ENCODE assay signal across 9 cellular contexts in genomic region chr10:27745719-27746363, GRCh38. TPM values are rescaled to one million over a fixed set of nuclear protein-coding genes. Genes with fewer than 3 reads are reported as not detected.
DNase-seq lines count a peak whose midpoint lies in the region; ATAC-seq, FAIRE-seq and TF ChIP-seq lines count a peak whose summit lies in the region.
"Had no signal": no experiment of that assay in that cellular context is flagged by ENCODE, and none has a peak within 500 bp of the region (broad histone marks: within the 10 kb centered on the region; RNA-seq: fewer than 3 reads in every experiment).

Gene MKX (minus strand): TSS chr10:27745819. CDS start chr10:27743415, 2,404 bp downstream.

- no peaks in the 10 kb centered on the region for H3K9me3 Mint-ChIP-seq in activated T-cell treated with anti-CD3 and anti-CD28 coated beads, Interleukin-2, amount 50 U/mL, for 24 hours
- peaks cover 13% of the 10 kb centered on the region for H3K9me3 Mint-ChIP-seq in glutamatergic neuron (ENCODE audit: unreplicated experiment)

- ATAC-seq in HepG2, result no peak
- ATAC-seq: GM12878 had no signal

- H3K9me3 ChIP-seq in liver (ENCODE audit: control insufficient read depth in 4 of 4, low read length in 3 of 4) (no peaks in the 10 kb centered on the region), HepG2 (ENCODE audit: low read length) (no peaks in the 10 kb centered on the region), parathyroid adenoma (ENCODE audit: control insufficient read depth, low read length) (no peaks in the 10 kb centered on the region)

- H3K27me3 ChIP-seq in liver (ENCODE audit: control insufficient read depth in 4 of 4, insufficient read depth in 4 of 4, low read length in 3 of 4) (peaks cover 2 to 20% (median 7%) of the 10 kb centered on the region in 4 donors), HepG2 (ENCODE audit: control insufficient read depth in 1 of 2, insufficient read depth in 2 of 2, low read length in 2 of 2) (peaks cover 8 to 38% of the 10 kb centered on the region in 2 experiments), parathyroid adenoma (ENCODE audit: control insufficient read depth, insufficient read depth, low read length) (peaks cover 16% of the 10 kb centered on the region)

- FAIRE-seq in HepG2 (lab: Jason Lieb, UNC), result no peak
- FAIRE-seq: GM12878 had no signal

- POLR2A ChIA-PET in HepG2 (lab: Yijun Ruan, JAX), result no interaction called here

- no peak for DNase-seq in HepG2 (ENCODE audit: low spot score)
- DNase-seq in activated T-cell treated with anti-CD3 and anti-CD28 coated beads, Interleukin-2, amount 50 U/mL, for 24 hours, result peak; percentile 57
- peak; percentile 93 for DNase-seq in glutamatergic neuron
- no peak for DNase-seq in caudate nucleus (lab: John Stamatoyannopoulos, UW)
- no peak for DNase-seq in HCEC 1CT
- no peak for DNase-seq in activated CD4-positive, CD25-positive, alpha-beta regulatory T cell treated with anti-CD3 and anti-CD28 coated beads, Interleukin-2, amount 50 U/mL, for 72 hours

- peak within 1 kb of the TSS; percentile 67 for H3K4me3 Mint-ChIP-seq in activated T-cell treated with anti-CD3 and anti-CD28 coated beads, Interleukin-2, amount 50 U/mL, for 24 hours
- peak within 1 kb of the TSS; percentile 97 for H3K4me3 Mint-ChIP-seq in glutamatergic neuron (ENCODE audit: unreplicated experiment)

- no peak within 1 kb of the TSS for H3K27ac ChIP-seq in liver (ENCODE audit: low read depth in 1 of 2, low read length in 2 of 2)
- no peak within 1 kb of the TSS for H3K27ac ChIP-seq in HepG2 (ENCODE audit: extremely low read length, insufficient read depth, low read length)
- no peak within 1 kb of the TSS for H3K27ac ChIP-seq in parathyroid adenoma
- H3K27ac ChIP-seq in caudate nucleus (ENCODE audit: low read depth, low read length), result no peak within 1 kb of the TSS

- CTCF ChIA-PET in HepG2 (lab: Yijun Ruan, JAX; ENCODE audit: low intra/inter-chr PET ratio, low total read pairs), result no interaction called here

- no peaks in the 10 kb centered on the region for H4K20me1 ChIP-seq in HepG2 (ENCODE audit: insufficient read depth, low read length)

- H3K36me3 ChIP-seq in liver (ENCODE audit: control insufficient read depth in 4 of 4, insufficient read depth in 3 of 4, low read depth in 1 of 4, low read length in 3 of 4) (no peaks in the 10 kb centered on the region), HepG2 (replicated peaks in 1 of 2; ENCODE audit: control insufficient read depth in 1 of 2, insufficient read depth in 2 of 2, low read length in 2 of 2) (no peaks in the 10 kb centered on the region), parathyroid adenoma (ENCODE audit: control insufficient read depth, insufficient read depth, low read length) (no peaks in the 10 kb centered on the region)

- in situ Hi-C loops in HepG2 (cut with HindIII; ENCODE audit: extremely low pct_ligation_motif_present, low pct_unique_long_range_greater_than_20kb), result loop anchor here (25.0 kb wide), 1 partner anchor 641 kb away; no protein-coding TSS in a partner anchor

- H3K27ac Mint-ChIP-seq in activated T-cell treated with anti-CD3 and anti-CD28 coated beads, Interleukin-2, amount 50 U/mL, for 24 hours, result peak within 1 kb of the TSS; percentile 75
- no peak within 1 kb of the TSS for H3K27ac Mint-ChIP-seq in glutamatergic neuron (ENCODE audit: unreplicated experiment)

- H3K9ac ChIP-seq in liver (ENCODE audit: low read depth in 1 of 2, low read length in 2 of 2), result no peak within 1 kb of the TSS
- no peak within 1 kb of the TSS for H3K9ac ChIP-seq in HepG2 (ENCODE audit: insufficient read depth, low read depth, low read length)
- no peak within 1 kb of the TSS for H3K9ac ChIP-seq in parathyroid adenoma

- H3K4me1 Mint-ChIP-seq in activated T-cell treated with anti-CD3 and anti-CD28 coated beads, Interleukin-2, amount 50 U/mL, for 24 hours (ENCODE audit: low read depth), result peaks cover 51% of the 10 kb centered on the region
- peaks cover 14% of the 10 kb centered on the region for H3K4me1 Mint-ChIP-seq in glutamatergic neuron (ENCODE audit: low read depth, unreplicated experiment)

- TF ChIP-seq EP300 in HepG2 (IDR thresholded peaks at IDR 0.05; ENCODE audit: low read depth in 2 of 2, low read length in 2 of 2), result no peak
- no peak for TF ChIP-seq EP300 in HepG2 (CRISPR knock-in tag; IDR thresholded peaks at IDR 0.05; ENCODE audit: borderline replicate concordance)

- H3K4me1 ChIP-seq in liver (ENCODE audit: control insufficient read depth in 4 of 4, insufficient read depth in 4 of 4, low read length in 3 of 4), result peaks cover 26 to 51% (median 41%) of the 10 kb centered on the region in 4 donors
- H3K4me1 ChIP-seq in HepG2 (ENCODE audit: insufficient read depth, low read length), result peaks cover 20% of the 10 kb centered on the region
- peaks cover 2% of the 10 kb centered on the region for H3K4me1 ChIP-seq in parathyroid adenoma

- no peaks in the 10 kb centered on the region for H3K36me3 Mint-ChIP-seq in activated T-cell treated with anti-CD3 and anti-CD28 coated beads, Interleukin-2, amount 50 U/mL, for 24 hours (ENCODE audit: low read depth)
- no peaks in the 10 kb centered on the region for H3K36me3 Mint-ChIP-seq in glutamatergic neuron (ENCODE audit: unreplicated experiment)

- WGBS in liver, result 3% methylated on average over 72 of the region's 72 CpGs
- 79% methylated on average over 24 of the region's 72 CpGs for WGBS in HepG2 (ENCODE audit: low lambda C conversion rate)

- no peak for TF ChIP-seq POLR2A in HepG2 (IDR thresholded peaks at IDR 0.05; ENCODE audit: insufficient read depth in 1 of 2, low read depth in 2 of 2, low read length in 2 of 2)

- no peak within 1 kb of the TSS for H3K4me2 ChIP-seq in HepG2 (ENCODE audit: low read depth, low read length)
- peak within 1 kb of the TSS; percentile 78 for H3K4me2 ChIP-seq in parathyroid adenoma (ENCODE audit: low read length)

- no TSS peak for BruUV-seq in HepG2 (replicated peaks; lab: Mats Ljungman, UMichigan)

- no peak for TF ChIP-seq CTCF in liver (IDR thresholded peaks at IDR 0.05; ENCODE audit: low read depth, low read length, missing input control)
- no peak for TF ChIP-seq CTCF in HepG2 (CRISPR knock-in tag; IDR thresholded peaks at IDR 0.05)
- TF ChIP-seq CTCF in glutamatergic neuron (IDR thresholded peaks at IDR 0.05; ENCODE audit: partially characterized antibody, unreplicated experiment), result no peak
- TF ChIP-seq CTCF in parathyroid adenoma (IDR thresholded peaks at IDR 0.05), result no peak

- TF ChIP-seq RAD21 in liver (IDR thresholded peaks at IDR 0.05) (no peak), HepG2 (CRISPR knock-in tag; IDR thresholded peaks at IDR 0.05) (no peak)

- H3K27me3 Mint-ChIP-seq in activated T-cell treated with anti-CD3 and anti-CD28 coated beads, Interleukin-2, amount 50 U/mL, for 24 hours, result peaks cover 75% of the 10 kb centered on the region
- H3K27me3 Mint-ChIP-seq in glutamatergic neuron (ENCODE audit: unreplicated experiment), result peaks cover 31% of the 10 kb centered on the region

- peak within 1 kb of the TSS; percentile 29 to 78 (median 38) for H3K4me3 ChIP-seq in liver (ENCODE audit: low read depth in 1 of 3, low read length in 3 of 3)
- no peak within 1 kb of the TSS for H3K4me3 ChIP-seq in HepG2 (replicated peaks in 1 of 3; ENCODE audit: insufficient read depth in 1 of 3, low read depth in 2 of 3, low read length in 3 of 3)
- H3K4me3 ChIP-seq in parathyroid adenoma (ENCODE audit: low read depth, low read length), result peak within 1 kb of the TSS; percentile 25
- H3K4me3 ChIP-seq: GM12878 had no signal

- H3K79me2 ChIP-seq in HepG2 (ENCODE audit: insufficient read depth, low read length) (no peaks in the 10 kb centered on the region), parathyroid adenoma (no peaks in the 10 kb centered on the region)

- H2AFZ ChIP-seq in HepG2 (ENCODE audit: low read length) (no peak within 1 kb of the TSS), parathyroid adenoma (peak within 1 kb of the TSS; percentile 61)

- intact Hi-C loops in HepG2 (cut with micrococcal nuclease; ENCODE audit: unreplicated experiment), result no loop called here

TF ChIP-seq in liver, 16 proteins besides CTCF, POLR2A, EP300 and RAD21 (continues in another document):
- TF ChIP-seq SP1 (IDR thresholded peaks at IDR 0.05) (no peak), FOXA2 (IDR thresholded peaks at IDR 0.05) (no peak), ATF3 (IDR thresholded peaks at IDR 0.05) (no peak)

TF ChIP-seq in HepG2, 621 proteins besides CTCF, POLR2A, EP300 and RAD21 (continues in another document):
- TF ChIP-seq ZNF326 (CRISPR knock-in tag; IDR thresholded peaks at IDR 0.05; ENCODE audit: borderline replicate concordance) (no peak), TP53 (CRISPR knock-in tag; conservative IDR thresholded peaks at IDR 0.05) (no peak), ZNF644 (CRISPR knock-in tag; IDR thresholded peaks at IDR 0.05; ENCODE audit: low read depth) (no peak), ZNF510 (CRISPR knock-in tag; IDR thresholded peaks at IDR 0.05; ENCODE audit: low read depth) (no peak), CHD4 (IDR thresholded peaks at IDR 0.05; ENCODE audit: borderline replicate concordance, low read length) (no peak), EEA1 (CRISPR knock-in tag; IDR thresholded peaks at IDR 0.05; ENCODE audit: borderline replicate concordance) (no peak)

RNA-seq across cellular contexts. Expression of gene MKX, which starts in this region (rescaled TPM):
- total RNA-seq in liver, result 1 to 10 TPM in 1 of 2 donors, not detected in 1; 2.0 TPM
- 1 to 10 TPM in 1 of 2 donors, under 1 TPM in 1; 0.57 to 3.0 TPM for polyA plus RNA-seq in liver
- total RNA-seq in HepG2 (2016; rRNA removed; fragmentation: Illumina TruSeq; extraction: Trizol), result not detected in 2 replicates
- total RNA-seq in HepG2 (2016; cell fraction: cytosol; rRNA removed; fragmentation: Illumina TruSeq; extraction: Trizol; ENCODE audit: low read depth), result not detected in 2 replicates
- total RNA-seq in HepG2 (2016; cell fraction: insoluble cytoplasmic fraction; rRNA removed; fragmentation: Illumina TruSeq; extraction: Trizol), result not detected in 2 replicates
- not detected in 2 replicates for total RNA-seq in HepG2 (2016; cell fraction: membrane; rRNA removed; fragmentation: Illumina TruSeq; extraction: Trizol)
- not detected in 2 replicates for total RNA-seq in HepG2 (2016; cell fraction: nucleus; rRNA removed; fragmentation: Illumina TruSeq; extraction: Trizol)
- not detected in 2 replicates for polyA plus RNA-seq in HepG2 (2011; rRNA removed)
- polyA plus RNA-seq in HepG2 (2011; cell fraction: cytosol; rRNA removed), result not detected in 2 replicates
- not detected in 2 replicates for polyA plus RNA-seq in HepG2 (2011; cell fraction: nucleus; rRNA removed)
- not detected in 2 replicates for polyA plus RNA-seq in HepG2 (2012)
- not detected in 2 replicates for polyA plus RNA-seq in HepG2 (2016; cell fraction: cytosol; fragmentation: Illumina TruSeq; extraction: Trizol; ENCODE audit: low read depth)
- polyA plus RNA-seq in HepG2 (2016; cell fraction: insoluble cytoplasmic fraction; fragmentation: Illumina TruSeq; extraction: Trizol; ENCODE audit: low read depth), result not detected in 2 replicates
- not detected in 2 replicates for polyA plus RNA-seq in HepG2 (2016; cell fraction: membrane; fragmentation: Illumina TruSeq; extraction: Trizol; ENCODE audit: low read depth)
- polyA plus RNA-seq in HepG2 (2016; cell fraction: nucleus; fragmentation: Illumina TruSeq; extraction: Trizol; ENCODE audit: insufficient read depth, low read depth), result not detected in 2 replicates
- polyA minus RNA-seq in HepG2 (2011; rRNA and poly(A)+ RNA removed; ENCODE audit: low replicate concordance), result not detected in 2 replicates
- not detected in 2 replicates for polyA minus RNA-seq in HepG2 (2011; cell fraction: cytosol; rRNA and poly(A)+ RNA removed)
- not detected in 2 replicates for polyA minus RNA-seq in HepG2 (2011; cell fraction: nucleus; rRNA and poly(A)+ RNA removed)
- 0.42 TPM for total RNA-seq in glutamatergic neuron (ENCODE audit: unreplicated experiment)
- total RNA-seq: GM12878 had no signal
- polyA plus RNA-seq: GM12878 had no signal

Comparison
In these comparisons a context has a peak if more than half of its experiments do, and no peak if none do; other contexts are left out.
1. H3K4me3 ChIP-seq: peak in liver (3 of 3) and parathyroid adenoma (single experiment); none in HepG2 (0 of 3).
2. Peak in DNase-seq in glutamatergic neuron; RNA of the gene not detected or under 1 TPM.